Comparison of ENCODE assay signal across 12 cellular contexts in the genomic region with DNA sequence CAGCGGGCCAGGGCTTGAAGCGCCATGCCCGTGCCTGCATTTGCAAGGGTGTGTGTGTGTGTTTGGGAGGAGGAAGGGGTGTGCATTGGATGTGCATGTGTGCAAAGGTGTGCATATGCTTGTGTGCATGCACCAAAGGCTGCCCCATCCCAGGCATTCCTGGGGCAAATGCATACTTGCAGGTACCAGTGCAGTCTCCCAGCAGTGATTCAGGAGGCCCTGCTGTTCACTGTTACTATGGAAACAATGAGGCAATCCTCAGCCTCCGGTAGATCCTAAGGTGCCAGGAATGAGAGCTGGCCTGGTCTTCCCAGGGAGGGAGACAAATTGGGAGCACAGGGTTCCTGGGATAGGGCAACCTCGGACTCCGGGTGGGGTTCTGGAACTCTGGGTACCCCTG. TPM values are rescaled to one million over a fixed set of nuclear protein-coding genes. Genes with fewer than 3 reads are reported as not detected.
DNase-seq lines count a peak whose midpoint lies in the region; ATAC-seq and TF ChIP-seq lines count a peak whose summit lies in the region.
"Had no signal": no experiment of that assay in that cellular context is flagged by ENCODE, and none has a peak within 500 bp of the region (broad histone marks: within the 10 kb centered on the region; RNA-seq: fewer than 3 reads in every experiment).

No MANE protein-coding gene starts in this region.

- peaks cover 9% of the 10 kb centered on the region for H3K27me3 Mint-ChIP-seq in type B pancreatic cell

- no peak overlapping the region for H2AFZ ChIP-seq in SK-N-SH (ENCODE audit: low read depth)
- no peak overlapping the region for H2AFZ ChIP-seq in hepatocyte

- H3K27me3 ChIP-seq in SK-N-SH (ENCODE audit: insufficient read depth) (no peaks in the 10 kb centered on the region), hepatocyte (peaks cover 8% of the 10 kb centered on the region)
- H3K27me3 ChIP-seq: BE2C had no signal

- H3K79me2 ChIP-seq in SK-N-SH (ENCODE audit: insufficient read depth), result no peaks in the 10 kb centered on the region
- H3K79me2 ChIP-seq in hepatocyte, result no peaks in the 10 kb centered on the region

- CTCF ChIA-PET in SK-N-SH (lab: Yijun Ruan, JAX), result interaction anchor here (0.8 to 4.6 kb wide), 7 partner anchors 8 to 238 kb away, joined by 3 to 37 read pairs (median 4); a partner anchor contains a TSS

- TF ChIP-seq EP300 in SK-N-SH (IDR thresholded peaks at IDR 0.05; ENCODE audit: borderline replicate concordance in 1 of 2, low read depth in 1 of 2, low read length in 1 of 2), result no peak

- ATAC-seq in SK-N-SH treated with all-trans-retinoic acid at 6 μM for 48 hours (peak; percentile 19; the same call in 1 of the 3 replicates), GM18870 (IDR thresholded peaks at IDR 0.05; ENCODE audit: unreplicated experiment) (no peak)

- H3K4me2 ChIP-seq in SK-N-SH, result no peak overlapping the region
- H3K4me2 ChIP-seq in hepatocyte, result no peak overlapping the region

- TF ChIP-seq RAD21 in SK-N-SH (IDR thresholded peaks at IDR 0.05; ENCODE audit: low read length), result no peak

- H3K9me3 ChIP-seq in SK-N-SH (no peaks in the 10 kb centered on the region), hepatocyte (ENCODE audit: low read depth) (no peaks in the 10 kb centered on the region)
- H3K9me3 ChIP-seq: BE2C had no signal

- TF ChIP-seq CTCF in SK-N-SH (IDR thresholded peaks at IDR 0.05), result no peak
- TF ChIP-seq CTCF in choroid plexus epithelial cell (conservative IDR thresholded peaks at IDR 0.05; ENCODE audit: low read depth, low read length), result no peak
- TF ChIP-seq CTCF in type B pancreatic cell (conservative IDR thresholded peaks at IDR 0.05), result no peak
- TF ChIP-seq CTCF in hepatocyte (IDR thresholded peaks at IDR 0.05; ENCODE audit: poor library complexity), result no peak

- peaks cover 16% of the 10 kb centered on the region for H3K4me1 Mint-ChIP-seq in type B pancreatic cell (ENCODE audit: unreplicated experiment)

- no peaks in the 10 kb centered on the region for H3K36me3 ChIP-seq in SK-N-SH (replicated peaks in 1 of 2; ENCODE audit: control insufficient read depth in 1 of 2, insufficient read depth in 2 of 2, low read length in 1 of 2)
- no peaks in the 10 kb centered on the region for H3K36me3 ChIP-seq in hepatocyte (replicated peaks; ENCODE audit: insufficient read depth, low read depth)
- H3K36me3 ChIP-seq: BE2C had no signal

- no peak overlapping the region for H3K27ac ChIP-seq in SK-N-SH (ENCODE audit: low read depth in 2 of 2, low read length in 1 of 2)
- no peak overlapping the region for H3K27ac ChIP-seq in hepatocyte

- peaks cover 4% of the 10 kb centered on the region for H3F3A ChIP-seq in SK-N-SH (replicated peaks; ENCODE audit: insufficient read depth)

- no peak overlapping the region for H3K9ac ChIP-seq in SK-N-SH

- no peaks in the 10 kb centered on the region for H4K20me1 ChIP-seq in SK-N-SH (ENCODE audit: insufficient read depth)
- H4K20me1 ChIP-seq in hepatocyte (ENCODE audit: insufficient read depth, poor library complexity, severe bottlenecking), result no peaks in the 10 kb centered on the region

- H3K4me1 ChIP-seq in SK-N-SH (ENCODE audit: control insufficient read depth in 1 of 2, insufficient read depth in 2 of 2, low read depth in 1 of 2, low read length in 1 of 2) (peaks cover 0 to 17% of the 10 kb centered on the region in 2 experiments; a peak in 1 of 4 replicates), hepatocyte (ENCODE audit: insufficient read depth) (no peaks in the 10 kb centered on the region)
- H3K4me1 ChIP-seq: BE2C had no signal

- no peak overlapping the region for H3K4me3 ChIP-seq in SK-N-SH (ENCODE audit: low read depth in 2 of 2, low read length in 1 of 2)
- H3K4me3 ChIP-seq in choroid plexus epithelial cell (ENCODE audit: low read depth, low read length), result no peak overlapping the region
- H3K4me3 ChIP-seq in hepatocyte, result no peak overlapping the region

- H3K9me3 Mint-ChIP-seq in type B pancreatic cell, result no peaks in the 10 kb centered on the region
- H3K9me3 Mint-ChIP-seq: mesothelial cell of epicardium had no signal

- POLR2A ChIA-PET in SK-N-SH (lab: Yijun Ruan, JAX), result no interaction called here

- no peak for DNase-seq in SK-N-SH
- peak; percentile 46 for DNase-seq in NCI-H1694 (lab: John Stamatoyannopoulos, UW)
- DNase-seq in choroid plexus epithelial cell (ENCODE audit: low read depth), result peak; percentile 73
- peak; percentile 31 for DNase-seq in retina
- DNase-seq in type B pancreatic cell (ENCODE audit: extremely low spot score, unreplicated experiment), result no peak
- no peak for DNase-seq in hepatocyte (ENCODE audit: low spot score)
- DNase-seq: BE2C; effector CD8-positive, alpha-beta T cell had no signal

- H3K9me2 ChIP-seq in SK-N-SH (no peaks in the 10 kb centered on the region), hepatocyte (replicated peaks; ENCODE audit: insufficient read depth) (no peaks in the 10 kb centered on the region)

- H3K36me3 Mint-ChIP-seq in type B pancreatic cell, result no peaks in the 10 kb centered on the region
- H3K36me3 Mint-ChIP-seq: mesothelial cell of epicardium had no signal

- H3K27ac Mint-ChIP-seq in type B pancreatic cell, result no peak overlapping the region
- H3K27ac Mint-ChIP-seq: mesothelial cell of epicardium had no signal

- H3K4me3 Mint-ChIP-seq in type B pancreatic cell, result no peak overlapping the region
- H3K4me3 Mint-ChIP-seq: mesothelial cell of epicardium had no signal

- WGBS in SK-N-SH (ENCODE audit: low lambda C conversion rate), result 54% methylated on average over 2 of the region's 6 CpGs
- WGBS in hepatocyte (ENCODE audit: low lambda C conversion rate, missing lambda C conversion rate), result 73% methylated on average over 6 of the region's 6 CpGs

TF ChIP-seq in SK-N-SH treated with all-trans-retinoic acid at 6 μM for 48 hours, 23 proteins besides CTCF, POLR2A, EP300 and RAD21 (continues in another document):
- TF ChIP-seq, protein P1, sequence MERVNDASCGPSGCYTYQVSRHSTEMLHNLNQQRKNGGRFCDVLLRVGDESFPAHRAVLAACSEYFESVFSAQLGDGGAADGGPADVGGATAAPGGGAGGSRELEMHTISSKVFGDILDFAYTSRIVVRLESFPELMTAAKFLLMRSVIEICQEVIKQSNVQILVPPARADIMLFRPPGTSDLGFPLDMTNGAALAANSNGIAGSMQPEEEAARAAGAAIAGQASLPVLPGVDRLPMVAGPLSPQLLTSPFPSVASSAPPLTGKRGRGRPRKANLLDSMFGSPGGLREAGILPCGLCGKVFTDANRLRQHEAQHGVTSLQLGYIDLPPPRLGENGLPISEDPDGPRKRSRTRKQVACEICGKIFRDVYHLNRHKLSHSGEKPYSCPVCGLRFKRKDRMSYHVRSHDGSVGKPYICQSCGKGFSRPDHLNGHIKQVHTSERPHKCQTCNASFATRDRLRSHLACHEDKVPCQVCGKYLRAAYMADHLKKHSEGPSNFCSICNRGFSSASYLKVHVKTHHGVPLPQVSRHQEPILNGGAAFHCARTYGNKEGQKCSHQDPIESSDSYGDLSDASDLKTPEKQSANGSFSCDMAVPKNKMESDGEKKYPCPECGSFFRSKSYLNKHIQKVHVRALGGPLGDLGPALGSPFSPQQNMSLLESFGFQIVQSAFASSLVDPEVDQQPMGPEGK (CRISPR knock-in tag; IDR thresholded peaks at IDR 0.05; ENCODE audit: borderline replicate concordance), result no peak

TF ChIP-seq in SK-N-SH, 30 proteins besides CTCF, POLR2A, EP300 and RAD21 (continues in another document):
- TF ChIP-seq GABPA (IDR thresholded peaks at IDR 0.05; ENCODE audit: low read depth) (no peak), YY1 (IDR thresholded peaks at IDR 0.05; ENCODE audit: low read depth) (no peak), MEF2A (IDR thresholded peaks at IDR 0.05; ENCODE audit: borderline replicate concordance, low read depth) (no peak), RCOR1 (IDR thresholded peaks at IDR 0.05; ENCODE audit: low read length) (no peak), TEAD4 (IDR thresholded peaks at IDR 0.05; ENCODE audit: borderline replicate concordance, insufficient read depth) (no peak), RFX5 (IDR thresholded peaks at IDR 0.05; ENCODE audit: low read length) (no peak), FOXJ3 (CRISPR knock-in tag; IDR thresholded peaks at IDR 0.05) (no peak)
- TF ChIP-seq, protein P2, sequence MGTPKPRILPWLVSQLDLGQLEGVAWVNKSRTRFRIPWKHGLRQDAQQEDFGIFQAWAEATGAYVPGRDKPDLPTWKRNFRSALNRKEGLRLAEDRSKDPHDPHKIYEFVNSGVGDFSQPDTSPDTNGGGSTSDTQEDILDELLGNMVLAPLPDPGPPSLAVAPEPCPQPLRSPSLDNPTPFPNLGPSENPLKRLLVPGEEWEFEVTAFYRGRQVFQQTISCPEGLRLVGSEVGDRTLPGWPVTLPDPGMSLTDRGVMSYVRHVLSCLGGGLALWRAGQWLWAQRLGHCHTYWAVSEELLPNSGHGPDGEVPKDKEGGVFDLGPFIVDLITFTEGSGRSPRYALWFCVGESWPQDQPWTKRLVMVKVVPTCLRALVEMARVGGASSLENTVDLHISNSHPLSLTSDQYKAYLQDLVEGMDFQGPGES (IDR thresholded peaks at IDR 0.05; ENCODE audit: low read depth, low read length), result no peak
- TF ChIP-seq, protein P3, sequence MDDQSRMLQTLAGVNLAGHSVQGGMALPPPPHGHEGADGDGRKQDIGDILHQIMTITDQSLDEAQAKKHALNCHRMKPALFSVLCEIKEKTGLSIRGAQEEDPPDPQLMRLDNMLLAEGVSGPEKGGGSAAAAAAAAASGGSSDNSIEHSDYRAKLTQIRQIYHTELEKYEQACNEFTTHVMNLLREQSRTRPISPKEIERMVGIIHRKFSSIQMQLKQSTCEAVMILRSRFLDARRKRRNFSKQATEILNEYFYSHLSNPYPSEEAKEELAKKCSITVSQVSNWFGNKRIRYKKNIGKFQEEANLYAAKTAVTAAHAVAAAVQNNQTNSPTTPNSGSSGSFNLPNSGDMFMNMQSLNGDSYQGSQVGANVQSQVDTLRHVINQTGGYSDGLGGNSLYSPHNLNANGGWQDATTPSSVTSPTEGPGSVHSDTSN (IDR thresholded peaks at IDR 0.05), result no peak

RNA-seq across cellular contexts. Expression of a gene that starts 7.5 kb away (rescaled TPM):
- polyA plus RNA-seq in SK-N-SH (2012; rRNA removed) (0.59 and 0.94 TPM in 2 replicates), hepatocyte (5.2 and 11.2 TPM in 2 replicates)
- 0.66 and 1.00 TPM in 2 replicates for polyA plus RNA-seq in SK-N-SH (2012; cell fraction: cytosol; rRNA removed)
- 2.2 and 2.5 TPM in 2 replicates for polyA plus RNA-seq in SK-N-SH (2012; cell fraction: nucleus; rRNA removed)
- total RNA-seq in type B pancreatic cell (ENCODE audit: low replicate concordance) (20.0 and 49.9 TPM in 2 replicates), hepatocyte (5.8 and 9.0 TPM in 2 replicates)

RNA-seq across cellular contexts. Expression of a gene that starts 8.1 kb away (rescaled TPM):
- not detected in 2 replicates for polyA plus RNA-seq in SK-N-SH (2012; rRNA removed)
- 0.01 and 0.14 TPM in 2 replicates for polyA plus RNA-seq in SK-N-SH (2012; cell fraction: cytosol; rRNA removed)
- polyA plus RNA-seq in SK-N-SH (2012; cell fraction: nucleus; rRNA removed), result 0.14 and 0.27 TPM in 2 replicates
- total RNA-seq in type B pancreatic cell (ENCODE audit: low replicate concordance), result 1.0 and 2.0 TPM in 2 replicates
- total RNA-seq in hepatocyte, result not detected in 2 replicates
- 0.85 and 1.0 TPM in 2 replicates for polyA plus RNA-seq in hepatocyte
- total RNA-seq: LHCN-M2 had no signal

RNA-seq across cellular contexts. Expression of a gene that starts 23.0 kb away (rescaled TPM):
- polyA plus RNA-seq in SK-N-SH (2012; rRNA removed), result 54.5 and 66.6 TPM in 2 replicates
- polyA plus RNA-seq in SK-N-SH (2012; cell fraction: cytosol; rRNA removed), result 26.6 and 45.6 TPM in 2 replicates
- 21.9 and 32.8 TPM in 2 replicates for polyA plus RNA-seq in SK-N-SH (2012; cell fraction: nucleus; rRNA removed)
- total RNA-seq in type B pancreatic cell (ENCODE audit: low replicate concordance), result 42.1 and 129 TPM in 2 replicates
- total RNA-seq in hepatocyte, result 24.8 and 33.5 TPM in 2 replicates
- 52.6 and 64.7 TPM in 2 replicates for polyA plus RNA-seq in hepatocyte

Comparison
In these comparisons a context has a peak if more than half of its experiments do, and no peak if none do; other contexts are left out.
1. DNase-seq: peak in NCI-H1694 (single experiment), choroid plexus epithelial cell (single experiment) and retina (single experiment); none in SK-N-SH (single experiment), type B pancreatic cell (single experiment) and hepatocyte (single experiment).